Comparison of ENCODE assay signal across 18 cellular contexts in the genomic region with DNA sequence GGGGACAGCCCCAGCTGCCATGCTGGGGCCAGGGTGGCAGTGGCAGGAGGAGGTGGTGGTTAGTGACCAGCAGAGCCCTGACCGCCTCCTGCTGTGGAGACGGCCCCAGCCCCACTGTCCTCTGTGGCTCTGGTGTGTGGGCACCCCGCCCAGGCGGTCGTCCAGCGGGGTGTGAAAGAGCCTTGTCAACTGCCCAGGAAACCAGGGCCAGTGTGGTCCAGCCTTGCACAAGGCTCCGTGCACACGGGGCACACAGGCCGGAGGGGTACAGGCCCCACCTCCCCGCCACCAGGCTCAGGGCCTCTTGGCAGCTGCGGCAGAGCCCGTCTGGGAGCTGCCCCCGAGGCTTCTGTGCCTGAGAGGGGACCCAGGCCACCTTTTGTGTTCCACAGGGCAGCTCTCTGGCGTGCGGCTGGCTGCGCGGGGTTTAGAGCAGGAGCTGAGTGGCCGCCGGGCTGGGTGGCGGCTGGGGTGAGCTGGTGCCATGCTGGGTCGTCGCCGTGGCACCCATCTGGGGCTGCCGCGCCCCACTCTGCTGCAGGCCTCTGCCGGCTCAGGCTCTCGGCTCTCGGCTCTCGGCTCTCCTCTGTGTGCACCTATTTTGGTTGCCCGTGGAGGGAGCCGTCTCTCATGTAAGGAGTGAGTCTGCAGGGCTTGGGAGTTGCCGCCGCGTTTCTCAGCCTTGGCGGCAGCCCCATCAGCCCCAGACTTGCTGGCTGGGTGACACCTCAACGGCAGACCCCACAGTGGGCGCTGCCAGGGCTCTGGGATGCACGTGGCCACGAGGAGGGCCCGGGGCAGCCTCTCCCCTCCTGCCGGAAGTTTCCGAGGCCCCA.
"Had no signal": no experiment of that assay in that cellular context is flagged by ENCODE, and none has a peak within 500 bp of the region (broad histone marks: within the 10 kb centered on the region; RNA-seq: fewer than 3 reads in every experiment).

No MANE protein-coding gene starts in this region.

- H3K4me1 ChIP-seq: body of pancreas, psoas muscle, right lobe of liver had no signal

- H3K9me3 ChIP-seq: body of pancreas, ovary, psoas muscle, right lobe of liver had no signal

- ATAC-seq: activated CD8-positive, alpha-beta T cell treated with anti-CD3 and anti-CD28 coated beads for 36 hours; body of pancreas; left lobe of liver; right lobe of liver had no signal

- H3K36me3 ChIP-seq: ovary, right lobe of liver had no signal

- H3K27ac ChIP-seq: body of pancreas, ovary, psoas muscle, right lobe of liver had no signal

- DNase-seq: activated CD4-positive, alpha-beta T cell treated with anti-CD3 and anti-CD28 coated beads, Interleukin-2, amount 10 ng/mL, durations not matched to agents 24 days and 14 days; activated CD8-positive, alpha-beta T cell treated with anti-CD3 and anti-CD28 coated beads for 36 hours; activated naive CD4-positive, alpha-beta T cell treated with Interleukin-2 at 50 U/mL for 16 hours; activated naive CD8-positive, alpha-beta T cell treated with anti-CD3 and anti-CD28 coated beads, Interleukin-2, amount 10 ng/mL, durations not matched to agents 7 days and 5 days; activated T-cell treated with anti-CD3 and anti-CD28 coated beads, Interleukin-2, amount 50 U/mL, for 24 hours; body of pancreas; dorsolateral prefrontal cortex; endodermal cell; mammary epithelial cell; naive B cell; ovary; psoas muscle; right lobe of liver; stimulated activated CD8-positive, alpha-beta memory T cell treated with anti-CD3 and anti-CD28 coated beads, Interleukin-4, amount 100 ng/mL, for 48 hours; stimulated activated naive CD4-positive, alpha-beta T cell; T-helper 1 cell; T1000 had no signal

- H3K27me3 ChIP-seq: body of pancreas, dorsolateral prefrontal cortex, ovary, right lobe of liver had no signal

- H3K4me3 ChIP-seq: body of pancreas, dorsolateral prefrontal cortex, ovary, psoas muscle, right lobe of liver had no signal
